In genomic region chr11:31967404-31967950, GRCh38 we compare ENCODE assay signal across 1 cellular context.
TF ChIP-seq lines count a peak whose summit lies in the region.

No MANE protein-coding gene starts in this region.

TF ChIP-seq in GM23338, 12 proteins besides CTCF, POLR2A, EP300 and RAD21 (continued from another document):
- TF ChIP-seq ZNF462 (CRISPR knock-in tag; IDR thresholded peaks at IDR 0.05) = no peak
- TF ChIP-seq JUNB (IDR thresholded peaks at IDR 0.05; ENCODE audit: unreplicated experiment) = no peak
